In genomic region chr15:90336705-90337141, GRCh38 we compare ENCODE assay signal across 9 cellular contexts. TPM values are rescaled to one million over a fixed set of nuclear protein-coding genes. Genes with fewer than 3 reads are reported as not detected.
DNase-seq lines count a peak whose midpoint lies in the region; ATAC-seq, FAIRE-seq and TF ChIP-seq lines count a peak whose summit lies in the region.
"Had no signal": no experiment of that assay in that cellular context is flagged by ENCODE, and none has a peak within 500 bp of the region (broad histone marks: within the 10 kb centered on the region; RNA-seq: fewer than 3 reads in every experiment).

No MANE protein-coding gene starts in this region.

- peak; percentile 42 for DNase-seq in GM20000 (ENCODE audit: low spot score)
- no peak for DNase-seq in Panc1 (ENCODE audit: low read depth, low spot score)
- DNase-seq in H1 (ENCODE audit: low read depth in 1 of 2, low spot score in 2 of 2), result no peak
- DNase-seq in progenitor cell of endocrine pancreas (ENCODE audit: low spot score, unreplicated experiment), result no peak
- no peak for DNase-seq in activated CD4-positive, CD25-positive, alpha-beta regulatory T cell (lab: John Stamatoyannopoulos, UW)
- no peak for DNase-seq in activated CD4-positive, CD25-positive, alpha-beta regulatory T cell treated with anti-CD3 and anti-CD28 coated beads, Interleukin-2, amount 50 U/mL, for 72 hours
- no peak for DNase-seq in posterior vena cava (ENCODE audit: low spot score)
- DNase-seq in G401 (ENCODE audit: low spot score), result no peak
- DNase-seq: stimulated activated CD8-positive, alpha-beta memory T cell treated with anti-CD3 and anti-CD28 coated beads, Interleukin-4, amount 100 ng/mL, for 48 hours had no signal

- H3K36me3 ChIP-seq in Panc1 (ENCODE audit: control insufficient read depth, insufficient read depth, low read length) (no peaks in the 10 kb centered on the region), H1 (ENCODE audit: control insufficient read depth in 2 of 4, insufficient read depth in 4 of 4, low read length in 3 of 4) (no peaks in the 10 kb centered on the region)

- H3K27ac ChIP-seq in Panc1 (ENCODE audit: low read length) (peak overlapping the region; percentile 44), H1 (ENCODE audit: low read depth, low read length) (no peak overlapping the region)

- no peak overlapping the region for H3K18ac ChIP-seq in H1 (ENCODE audit: extremely low read depth, low read length)

- no peak overlapping the region for H4K91ac ChIP-seq in H1 (replicated peaks; ENCODE audit: insufficient read length, low read length)

- no peak for TF ChIP-seq CTCF in GM20000 (IDR thresholded peaks at IDR 0.05; ENCODE audit: extremely low read depth, missing control alignments)
- TF ChIP-seq CTCF in Panc1 (IDR thresholded peaks at IDR 0.05), result no peak
- no peak for TF ChIP-seq CTCF in H1 (IDR thresholded peaks at IDR 0.05; ENCODE audit: control extremely low read depth in 1 of 3, insufficient read depth in 1 of 3, low read depth in 1 of 3, low read length in 3 of 3)
- TF ChIP-seq CTCF in progenitor cell of endocrine pancreas (IDR thresholded peaks at IDR 0.05; ENCODE audit: unreplicated experiment), result no peak

- no peaks in the 10 kb centered on the region for H3K79me2 ChIP-seq in H1 (ENCODE audit: control insufficient read depth in 1 of 2, insufficient read depth in 2 of 2, low read length in 2 of 2)

- H3K4me1 ChIP-seq in Panc1 (ENCODE audit: control insufficient read depth, insufficient read depth, low read length), result peaks cover 14% of the 10 kb centered on the region
- no peaks in the 10 kb centered on the region for H3K4me1 ChIP-seq in H1 (replicated peaks in 1 of 4; ENCODE audit: control insufficient read depth in 3 of 4, insufficient read depth in 4 of 4, low read length in 3 of 4)

- peak overlapping the region; percentile 49; the same call in 1 of the 2 replicates for H2AFZ ChIP-seq in H1 (ENCODE audit: low read length)

- H3K4me3 ChIP-seq in Panc1 (ENCODE audit: low read depth in 2 of 2, low read length in 2 of 2), result no peak overlapping the region
- no peak overlapping the region for H3K4me3 ChIP-seq in H1 (ENCODE audit: extremely low read depth in 1 of 4, insufficient read depth in 2 of 4, low read depth in 3 of 4, low read length in 4 of 4)

- H3K14ac ChIP-seq in H1 (ENCODE audit: insufficient read length), result no peak overlapping the region

- in situ Hi-C loops in Panc1 (cut with HindIII; ENCODE audit: low pct_unique_long_range_greater_than_20kb, low sequenced_read_pairs) (no loop called here), G401 (cut with HindIII; ENCODE audit: low sequenced_read_pairs) (no loop called here)

- ATAC-seq in Panc1, result peak; percentile 89

- H3K4ac ChIP-seq in H1 (replicated peaks; ENCODE audit: insufficient read length, low read depth, low read length), result no peak overlapping the region

- H2AK5ac ChIP-seq in H1 (ENCODE audit: low read depth, low read length), result no peak overlapping the region

- no peak overlapping the region for H2BK15ac ChIP-seq in H1 (ENCODE audit: low read length)

- H4K5ac ChIP-seq in H1 (ENCODE audit: insufficient read length, low read depth, low read length), result no peak overlapping the region

- CTCF ChIA-PET in Panc1 (lab: Charles Lee) (interaction anchor here (0.5 to 1.8 kb wide), 2 partner anchors 17 to 33 kb away, joined by 3 to 5 read pairs; no protein-coding TSS in a partner anchor), H1 (lab: Charles Lee; ENCODE audit: partially characterized antibody) (interaction anchor here (0.9 to 2.2 kb wide), 4 partner anchors 9 to 145 kb away, joined by 3 to 13 read pairs (median 6); no protein-coding TSS in a partner anchor)

- H3K4me3 Mint-ChIP-seq in progenitor cell of endocrine pancreas (ENCODE audit: low read depth), result no peak overlapping the region

- POLR2A ChIA-PET in Panc1 (lab: Charles Lee), result interaction anchor here (0.8 kb wide), 1 partner anchor 113 kb away, joined by 3 read pairs; no protein-coding TSS in a partner anchor
- POLR2A ChIA-PET in H1 (lab: Charles Lee; ENCODE audit: partially characterized antibody), result interaction anchor here (0.9 to 1.0 kb wide), 2 partner anchors 17 to 127 kb away, joined by 3 read pairs; no protein-coding TSS in a partner anchor

- H2BK12ac ChIP-seq in H1 (ENCODE audit: low read depth, low read length), result no peak overlapping the region

- H3K56ac ChIP-seq in H1 (replicated peaks; ENCODE audit: insufficient read length, low read depth, low read length), result no peak overlapping the region

- intact Hi-C loops in Panc1 (cut with micrococcal nuclease; ENCODE audit: unreplicated experiment) (no loop called here), posterior vena cava (cut with DNase I) (no loop called here)

- H2BK20ac ChIP-seq in H1 (ENCODE audit: low read length), result no peak overlapping the region

- no peaks in the 10 kb centered on the region for H3K9me3 Mint-ChIP-seq in progenitor cell of endocrine pancreas (ENCODE audit: low read depth)

- no peaks in the 10 kb centered on the region for H3K36me3 Mint-ChIP-seq in progenitor cell of endocrine pancreas (ENCODE audit: insufficient read depth)

- no peaks in the 10 kb centered on the region; the same call in 1 of the 2 replicates for H3K79me1 ChIP-seq in H1 (ENCODE audit: low read depth, low read length)

- no TSS peak for BruUV-seq in Panc1 (replicated peaks; lab: Mats Ljungman, UMichigan)

- no peak for TF ChIP-seq POLR2A in H1 (IDR thresholded peaks at IDR 0.05; ENCODE audit: control extremely low read depth in 1 of 2, low read depth in 2 of 2, low read length in 2 of 2)

- H2BK120ac ChIP-seq in H1 (replicated peaks; ENCODE audit: low read depth, low read length), result no peak overlapping the region

- H3K27me3 Mint-ChIP-seq in progenitor cell of endocrine pancreas, result no peaks in the 10 kb centered on the region

- no peak overlapping the region for H3K4me2 ChIP-seq in H1 (ENCODE audit: insufficient read depth in 1 of 2, low read depth in 2 of 2, low read length in 2 of 2)

- 77% methylated on average over 5 of the region's 5 CpGs; no CpG with 5 or more reads in 1 of the 2 experiments for WGBS in H1 (ENCODE audit: extremely low coverage in 1 of 2, insufficient coverage in 1 of 2, insufficient read length in 1 of 2, insufficient replicate concordance in 2 of 2, low coverage in 1 of 2, low lambda C conversion rate in 2 of 2, missing lambda C conversion rate in 1 of 2), 2 experiments

- FAIRE-seq in H1 (lab: Jason Lieb, UNC), result no peak

- H3K4me1 Mint-ChIP-seq in progenitor cell of endocrine pancreas (ENCODE audit: low read depth), result peaks cover 23% of the 10 kb centered on the region

- H2BK5ac ChIP-seq in H1 (ENCODE audit: low read depth, low read length), result no peak overlapping the region

- no peak for TF ChIP-seq RAD21 in H1 (IDR thresholded peaks at IDR 0.05 in 1 of 2, conservative IDR thresholded peaks at IDR 0.05 in 1 of 2; ENCODE audit: low read depth in 2 of 2, low read length in 2 of 2)

- no peaks in the 10 kb centered on the region for H4K20me1 ChIP-seq in H1 (replicated peaks in 1 of 2; ENCODE audit: control insufficient read depth in 1 of 2, insufficient read depth in 2 of 2, low read length in 2 of 2)

- H3K27ac Mint-ChIP-seq in progenitor cell of endocrine pancreas, result peak overlapping the region; percentile 42

- H3K27me3 ChIP-seq in Panc1 (ENCODE audit: control insufficient read depth, insufficient read depth, low read length) (no peaks in the 10 kb centered on the region), H1 (replicated peaks in 1 of 4; ENCODE audit: control insufficient read depth in 3 of 4, extremely low read depth in 1 of 4, insufficient read depth in 3 of 4, low read length in 3 of 4) (no peaks in the 10 kb centered on the region)

- no peaks in the 10 kb centered on the region for H3K23me2 ChIP-seq in H1 (ENCODE audit: low read depth, low read length)

- H3K9me3 ChIP-seq in Panc1 (ENCODE audit: control insufficient read depth, insufficient read depth, low read depth, low read length), result no peaks in the 10 kb centered on the region
- H3K9me3 ChIP-seq in H1 (ENCODE audit: insufficient read depth in 2 of 2, low read depth in 1 of 2, low read length in 1 of 2), result no peaks in the 10 kb centered on the region

- H4K8ac ChIP-seq in H1 (ENCODE audit: extremely low read depth, insufficient read depth, low read length), result no peak overlapping the region

- no peak overlapping the region; a peak in 1 of 7 replicates for H3K9ac ChIP-seq in H1 (replicated peaks in 1 of 4; ENCODE audit: extremely low read depth in 1 of 4, low read depth in 3 of 4, low read length in 3 of 4)

- TF ChIP-seq EP300 in H1 (IDR thresholded peaks at IDR 0.05; ENCODE audit: borderline replicate concordance in 1 of 2, low read depth in 2 of 2, low read length in 2 of 2), result no peak

- H3K23ac ChIP-seq in H1 (ENCODE audit: insufficient read length), result no peak overlapping the region

RNA-seq across cellular contexts. Expression of gene ZNF774, which starts 15.4 kb away (rescaled TPM):
- 5.2 TPM for total RNA-seq in Panc1 (2021; ENCODE audit: unreplicated experiment)
- 2.4 TPM for polyA plus RNA-seq in Panc1 (2012; ENCODE audit: insufficient read length)
- 2.3 and 2.6 TPM in 2 replicates for total RNA-seq in H1 (2021; fragmentation: NEBNext Ultra II Directional; extraction: Animal tissue kit (Norgen Biotek cat#: 25700))
- 0.82 and 0.96 TPM in 2 replicates for polyA plus RNA-seq in H1 (2011; rRNA removed)
- 1.3 TPM for polyA plus RNA-seq in H1 (2011; cell fraction: cytosol; rRNA removed)
- polyA plus RNA-seq in H1 (2011; cell fraction: nucleus; rRNA removed), result 1.5 TPM
- polyA plus RNA-seq in H1 (2012, experiment 1 of 2), result 1.1 to 1.5 TPM (median 1.4 TPM) in 4 replicates
- 0.59 TPM for polyA plus RNA-seq in H1 (2012, experiment 2 of 2)
- polyA plus RNA-seq in H1 (2013, experiment 1 of 2), result 1.5 TPM
- polyA plus RNA-seq in H1 (2013, experiment 2 of 2), result 1.7 TPM
- 1.4 and 1.5 TPM in 2 replicates for polyA minus RNA-seq in H1 (2011; rRNA and poly(A)+ RNA removed)
- polyA minus RNA-seq in H1 (2011; cell fraction: cytosol; rRNA and poly(A)+ RNA removed), result 1.9 TPM
- 3.2 TPM for polyA minus RNA-seq in H1 (2011; cell fraction: nucleus; rRNA and poly(A)+ RNA removed)
- 9.5 and 13.8 TPM in 2 replicates for total RNA-seq in progenitor cell of endocrine pancreas
- 1 to 10 TPM; 3.5 to 4.0 TPM for total RNA-seq in posterior vena cava
- 0.27 and 0.62 TPM in 2 replicates for total RNA-seq in G401 (2014; rRNA removed; shearing (Covaris generic))

RNA-seq across cellular contexts. Expression of gene IQGAP1, which starts 51.3 kb away (rescaled TPM):
- total RNA-seq in Panc1 (2021; ENCODE audit: unreplicated experiment) (228 TPM), progenitor cell of endocrine pancreas (141 and 142 TPM in 2 replicates), posterior vena cava (100 to 1,000 TPM; 216 to 265 TPM)
- 144 TPM for polyA plus RNA-seq in Panc1 (2012; ENCODE audit: insufficient read length)
- 133 and 138 TPM in 2 replicates for total RNA-seq in H1 (2021; fragmentation: NEBNext Ultra II Directional; extraction: Animal tissue kit (Norgen Biotek cat#: 25700))
- 34.8 and 56.0 TPM in 2 replicates for polyA plus RNA-seq in H1 (2011; rRNA removed)
- 42.1 TPM for polyA plus RNA-seq in H1 (2011; cell fraction: cytosol; rRNA removed)
- 187 TPM for polyA plus RNA-seq in H1 (2011; cell fraction: nucleus; rRNA removed)
- 71.3 to 118 TPM (median 79.1 TPM) in 4 replicates for polyA plus RNA-seq in H1 (2012, experiment 1 of 2)
- 4.1 TPM for polyA plus RNA-seq in H1 (2012, experiment 2 of 2)
- 301 TPM for polyA plus RNA-seq in H1 (2013, experiment 1 of 2)
- 289 TPM for polyA plus RNA-seq in H1 (2013, experiment 2 of 2)
- polyA minus RNA-seq in H1 (2011; rRNA and poly(A)+ RNA removed), result 158 and 190 TPM in 2 replicates
- polyA minus RNA-seq in H1 (2011; cell fraction: cytosol; rRNA and poly(A)+ RNA removed), result 60.2 TPM
- 350 TPM for polyA minus RNA-seq in H1 (2011; cell fraction: nucleus; rRNA and poly(A)+ RNA removed)
- total RNA-seq in G401 (2014; rRNA removed; shearing (Covaris generic)), result 52.7 and 55.2 TPM in 2 replicates
